1 cellular context compared by ENCODE assay signal in genomic region chr1:89870998-89871397, GRCh38.
TF ChIP-seq lines count a peak whose summit lies in the region.

No MANE protein-coding gene starts in this region.

TF ChIP-seq in HepG2, 621 proteins besides CTCF, POLR2A, EP300 and RAD21 (continued from another document):
- TF ChIP-seq ZMYM2 (CRISPR knock-in tag; IDR thresholded peaks at IDR 0.05) (no peak), SMAD9 (CRISPR knock-in tag; IDR thresholded peaks at IDR 0.05) (no peak), E2F5 (CRISPR knock-in tag; conservative IDR thresholded peaks at IDR 0.05) (no peak), TCF12 (IDR thresholded peaks at IDR 0.05) (no peak), TCF12 (CRISPR knock-in tag; IDR thresholded peaks at IDR 0.05) (no peak), PRDM10 (CRISPR knock-in tag; IDR thresholded peaks at IDR 0.05; ENCODE audit: low read depth) (peak; percentile 58; the same call in 1 of the 2 replicates), ZNF18 (CRISPR knock-in tag; IDR thresholded peaks at IDR 0.05; ENCODE audit: insufficient replicate concordance) (no peak), ZNF17 (CRISPR knock-in tag; IDR thresholded peaks at IDR 0.05) (no peak), MED1 (CRISPR knock-in tag; IDR thresholded peaks at IDR 0.05) (0 out of 2 replicates have a peak, but pooled peaks have one; percentile 33), ZNF264 (CRISPR knock-in tag; IDR thresholded peaks at IDR 0.05) (0 out of 2 replicates have a peak, but pooled peaks have one; percentile 16), ZNF335 (CRISPR knock-in tag; IDR thresholded peaks at IDR 0.05) (no peak), NONO (IDR thresholded peaks at IDR 0.05) (no peak), NONO (CRISPR knock-in tag; conservative IDR thresholded peaks at IDR 0.05) (no peak), RXRB (CRISPR knock-in tag; IDR thresholded peaks at IDR 0.05; ENCODE audit: borderline replicate concordance) (peak; percentile 44; the same call in 1 of the 2 replicates)
